30 cellular contexts compared by ENCODE assay signal in the genomic region with DNA sequence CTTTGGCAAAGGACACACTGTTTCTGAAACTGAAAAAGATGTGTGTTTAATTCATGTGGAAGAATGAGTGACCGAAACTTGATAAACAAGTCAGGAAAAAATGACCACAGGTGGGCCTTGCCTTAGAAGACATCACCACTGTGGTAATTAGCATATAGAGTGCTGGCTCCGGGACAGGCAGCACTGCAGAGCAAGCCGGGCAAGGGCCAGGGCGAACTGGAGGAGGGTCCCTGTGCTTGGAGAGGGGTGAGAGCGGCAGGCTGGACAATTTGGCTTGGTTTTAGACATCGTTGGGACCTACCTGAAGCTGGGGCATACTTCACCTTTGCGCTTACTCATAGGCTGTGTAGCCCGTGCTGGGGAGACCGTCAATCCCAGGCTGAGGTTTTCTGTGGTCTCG. TPM values are rescaled to one million over a fixed set of nuclear protein-coding genes. Genes with fewer than 3 reads are reported as not detected.
"Had no signal": no experiment of that assay in that cellular context is flagged by ENCODE, and none has a peak within 500 bp of the region (broad histone marks: within the 10 kb centered on the region; RNA-seq: fewer than 3 reads in every experiment).

No MANE protein-coding gene starts in this region.

- H3K4me1 Mint-ChIP-seq: neural crest cell had no signal

- DNase-seq: dorsolateral prefrontal cortex; effector CD8-positive, alpha-beta T cell; foreskin melanocyte; heart left ventricle; hippocampal formation; left colon; mammary epithelial cell; natural killer cell; ovary; sigmoid colon; stimulated activated CD4-positive, alpha-beta T cell treated with anti-CD3 and anti-CD28 coated beads, Interleukin-2, amount 100 ng/mL, for 24 hours; stimulated activated CD4-positive, alpha-beta T cell treated with anti-CD3 and anti-CD28 coated beads, Interleukin-4, amount 100 ng/mL, for 4 hours; stimulated activated naive B cell treated with anti-CD40 and anti-IgM and Interleukin-4, amounts not matched to agents 10 μg/mL and 1 μg/mL and 100 μg/mL, for 72 hours; stimulated activated naive CD8-positive, alpha-beta T cell treated with anti-CD3 and anti-CD28 coated beads, Interleukin-15, amount 100 ng/mL, for 72 hours; testis; upper lobe of right lung had no signal

- H3K36me3 Mint-ChIP-seq: mesothelial cell of epicardium, natural killer cell had no signal

- H3K9me3 Mint-ChIP-seq: mesothelial cell of epicardium, natural killer cell, neural crest cell had no signal

- H3K4me3 ChIP-seq: dorsolateral prefrontal cortex, heart left ventricle, ovary, right atrium auricular region, sigmoid colon, skin epidermis, testis, tibial nerve, upper lobe of right lung, vagina had no signal

- H3K4me3 Mint-ChIP-seq: mesothelial cell of epicardium; natural killer cell; neural crest cell; stimulated activated naive B cell treated with anti-CD40 and anti-IgM and Interleukin-4, amounts not matched to agents 10 μg/mL and 1 μg/mL and 100 μg/mL, for 72 hours; stimulated activated naive CD8-positive, alpha-beta T cell treated with anti-CD3 and anti-CD28 coated beads, Interleukin-15, amount 100 ng/mL, for 72 hours had no signal

- H3K27me3 ChIP-seq: dorsolateral prefrontal cortex, heart left ventricle, ovary, right atrium auricular region, sigmoid colon, testis, upper lobe of right lung, vagina had no signal

- H3K27me3 Mint-ChIP-seq: stimulated activated naive CD8-positive, alpha-beta T cell treated with anti-CD3 and anti-CD28 coated beads, Interleukin-15, amount 100 ng/mL, for 72 hours had no signal

- H3K36me3 ChIP-seq: ovary, right atrium auricular region, sigmoid colon, tibial nerve, upper lobe of right lung, vagina had no signal

- H3K27ac ChIP-seq: dorsolateral prefrontal cortex, heart left ventricle, ovary, right atrium auricular region, sigmoid colon, skin epidermis, testis, tibial nerve, upper lobe of right lung, vagina had no signal

- H3K4me1 ChIP-seq: right atrium auricular region, testis, tibial nerve, vagina had no signal

- H3K27ac Mint-ChIP-seq: mesothelial cell of epicardium, natural killer cell had no signal

- ATAC-seq: left colon; natural killer cell; stimulated activated naive B cell treated with anti-CD40 and anti-IgM and Interleukin-4, amounts not matched to agents 10 μg/mL and 1 μg/mL and 100 μg/mL, for 72 hours; stimulated activated naive CD8-positive, alpha-beta T cell treated with anti-CD3 and anti-CD28 coated beads, Interleukin-15, amount 100 ng/mL, for 72 hours; upper lobe of right lung had no signal

RNA-seq across cellular contexts. Expression of gene RTP3, which starts 8.2 kb away (rescaled TPM):
- total RNA-seq: dorsolateral prefrontal cortex, glomerular endothelial cell, heart left ventricle, kidney epithelial cell, left colon, lower leg skin, mammary epithelial cell, mesothelial cell of epicardium, mucosa of gallbladder, myocyte, natural killer cell, neural crest cell, ovary, posterior vena cava, right atrium auricular region, sigmoid colon, subcutaneous adipose tissue, tibial nerve, upper lobe of right lung, vagina had no signal
- polyA plus RNA-seq: esophagus, heart left ventricle, mammary epithelial cell, ovary, sigmoid colon had no signal

RNA-seq across cellular contexts. Expression of gene LTF, which starts 41.2 kb away (rescaled TPM):
- total RNA-seq: glomerular endothelial cell, kidney epithelial cell, mesothelial cell of epicardium, neural crest cell, vagina had no signal
